In the genomic region with DNA sequence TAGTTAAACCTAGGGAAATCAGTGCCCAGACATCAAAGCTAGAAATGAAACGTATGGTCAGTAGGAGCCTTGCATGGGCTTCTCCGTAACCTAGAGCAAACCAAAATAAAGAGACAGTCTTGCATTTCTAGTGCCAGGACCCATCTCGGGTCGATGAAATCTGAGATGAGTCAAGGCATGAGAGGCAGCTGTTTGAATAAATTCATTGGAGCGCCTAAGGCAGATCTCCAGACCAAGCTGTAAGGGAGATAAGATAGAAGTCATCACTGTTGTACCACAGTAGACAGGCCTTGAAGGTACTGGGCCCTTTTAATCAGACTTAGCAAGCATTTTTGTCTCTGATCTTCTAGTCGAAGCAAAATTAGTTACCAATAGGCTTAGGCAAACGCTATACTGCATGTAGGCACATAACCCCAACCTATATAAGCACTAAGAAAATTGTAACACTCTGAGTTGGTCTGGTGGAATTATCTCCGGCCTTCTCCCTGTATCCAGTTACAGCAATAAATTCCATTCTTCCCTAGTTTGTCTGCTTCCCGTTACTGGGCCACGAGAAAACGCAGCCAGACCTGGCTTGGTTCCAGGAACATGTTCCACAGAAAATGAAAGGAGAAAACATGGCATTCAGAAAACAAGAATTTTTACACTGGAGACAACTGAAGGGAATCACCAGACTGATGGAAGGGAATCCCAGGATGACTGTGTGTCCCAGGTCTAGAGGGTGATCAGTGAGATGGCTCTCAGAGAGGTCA, we compare ENCODE assay signal across 10 cellular contexts. TPM values are rescaled to one million over a fixed set of nuclear protein-coding genes. Genes with fewer than 3 reads are reported as not detected.
DNase-seq lines count a peak whose midpoint lies in the region; ATAC-seq and TF ChIP-seq lines count a peak whose summit lies in the region.
"Had no signal": no experiment of that assay in that cellular context is flagged by ENCODE, and none has a peak within 500 bp of the region (broad histone marks: within the 10 kb centered on the region; RNA-seq: fewer than 3 reads in every experiment).

No MANE protein-coding gene starts in this region.

- intact Hi-C loops in ascending aorta (cut with DNase I), result loop anchor here (2.0 kb wide), 1 partner anchor 20 kb away; a partner anchor contains a TSS

- H3K4me2 ChIP-seq in hepatocyte, result peak overlapping the region; percentile 52
- H3K4me2 ChIP-seq in skeletal muscle satellite cell (ENCODE audit: low read length), result peak overlapping the region; percentile 39

- H3K9me3 ChIP-seq in ascending aorta, result peaks cover 0 to 5% of the 10 kb centered on the region in 2 donors
- no peaks in the 10 kb centered on the region for H3K9me3 ChIP-seq in hepatocyte (ENCODE audit: low read depth)
- no peaks in the 10 kb centered on the region for H3K9me3 ChIP-seq in skeletal muscle satellite cell (replicated peaks; ENCODE audit: low read length)

- H3K27me3 ChIP-seq in ascending aorta (no peaks in the 10 kb centered on the region), hepatocyte (no peaks in the 10 kb centered on the region), skeletal muscle satellite cell (ENCODE audit: control insufficient read depth, insufficient read depth, low read length) (no peaks in the 10 kb centered on the region)

- peak overlapping the region; percentile 60 to 75 for H3K27ac ChIP-seq in ascending aorta
- peak overlapping the region; percentile 70 for H3K27ac ChIP-seq in hepatocyte

- H3K4me1 ChIP-seq in ascending aorta, result peaks cover 6 to 8% of the 10 kb centered on the region in 2 donors
- H3K4me1 ChIP-seq in hepatocyte (ENCODE audit: insufficient read depth), result peaks cover 20% of the 10 kb centered on the region
- H3K4me1 ChIP-seq in skeletal muscle satellite cell (ENCODE audit: control insufficient read depth, insufficient read depth, low read length), result peaks cover 21% of the 10 kb centered on the region

- ATAC-seq in HG02973 (IDR thresholded peaks at IDR 0.05; ENCODE audit: unreplicated experiment) (no peak), GM18498 (IDR thresholded peaks at IDR 0.05; ENCODE audit: unreplicated experiment) (no peak)

- in situ Hi-C loops in G401 (cut with HindIII; ENCODE audit: low sequenced_read_pairs), result no loop called here

- peak overlapping the region; percentile 40 for H3K9ac ChIP-seq in skeletal muscle satellite cell (ENCODE audit: low read depth, low read length)

- no peaks in the 10 kb centered on the region for H3K79me2 ChIP-seq in hepatocyte

- TF ChIP-seq CTCF in ascending aorta (IDR thresholded peaks at IDR 0.05) (no peak), hepatocyte (IDR thresholded peaks at IDR 0.05; ENCODE audit: poor library complexity) (no peak)

- H3K4me3 ChIP-seq in ascending aorta (no peak overlapping the region), hepatocyte (no peak overlapping the region), skeletal muscle satellite cell (ENCODE audit: low read length) (peak overlapping the region; percentile 15)

- H3K9me2 ChIP-seq in hepatocyte (replicated peaks; ENCODE audit: insufficient read depth), result no peaks in the 10 kb centered on the region

- H3K36me3 ChIP-seq in ascending aorta (no peaks in the 10 kb centered on the region), hepatocyte (replicated peaks; ENCODE audit: insufficient read depth, low read depth) (no peaks in the 10 kb centered on the region), skeletal muscle satellite cell (ENCODE audit: insufficient read depth, low read length) (no peaks in the 10 kb centered on the region)

- no peaks in the 10 kb centered on the region for H4K20me1 ChIP-seq in hepatocyte (ENCODE audit: insufficient read depth, poor library complexity, severe bottlenecking)

- H2AFZ ChIP-seq in hepatocyte, result peak overlapping the region; percentile 13

- DNase-seq in G401 (ENCODE audit: low spot score) (peak; percentile 7), ascending aorta (ENCODE audit: low spot score in 2 of 2) (peak in 1 of 2 donors; percentile 73), hepatocyte (ENCODE audit: low spot score) (peak; percentile 77), A172 (ENCODE audit: low spot score) (no peak), C1 segment of cervical spinal cord (lab: John Stamatoyannopoulos, UW) (no peak)
- DNase-seq: immature natural killer cell, NCI-H1092 had no signal

- 27% methylated on average over 11 of the region's 11 CpGs for WGBS in hepatocyte (ENCODE audit: low lambda C conversion rate, missing lambda C conversion rate)

RNA-seq across cellular contexts. Expression of a gene that starts 21.1 kb away (rescaled TPM):
- total RNA-seq in G401 (2014; rRNA removed; shearing (Covaris generic)), result 13.8 and 23.8 TPM in 2 replicates
- total RNA-seq in ascending aorta (17.9 TPM), hepatocyte (103 TPM in 2 replicates)
- 102 and 107 TPM in 2 replicates for polyA plus RNA-seq in hepatocyte
- 34.7 and 47.9 TPM in 2 replicates for total RNA-seq in skeletal muscle satellite cell (2012; rRNA removed)
- total RNA-seq in A172 (2014; rRNA removed; shearing (Covaris generic)), result 62.3 and 71.9 TPM in 2 replicates

Comparison
In these comparisons a context has a peak if more than half of its experiments do, and no peak if none do; other contexts are left out.
1. DNase-seq: peak in G401 (single experiment) and hepatocyte (single experiment); none in A172 (single experiment) and C1 segment of cervical spinal cord (0 of 14).